In the genomic region with DNA sequence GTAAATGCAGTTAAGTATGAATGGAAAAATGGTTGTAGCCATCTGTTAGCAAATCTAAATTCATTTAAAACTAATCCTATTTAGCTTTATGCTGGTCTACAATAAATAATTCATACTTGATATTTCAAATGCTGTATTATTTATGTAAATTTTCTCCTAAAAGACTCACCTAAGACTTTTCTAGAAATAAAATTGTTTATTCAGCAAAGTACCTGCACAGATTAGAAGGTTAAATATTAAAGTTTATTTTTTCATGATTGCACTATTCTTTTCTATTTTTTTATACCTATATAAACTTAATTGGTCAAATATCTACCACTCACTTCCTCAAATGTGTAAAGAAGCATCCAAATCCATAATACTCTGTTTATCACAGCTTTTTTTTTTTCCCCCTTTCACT, we compare ENCODE assay signal across 1 cellular context.
TF ChIP-seq lines count a peak whose summit lies in the region.

No MANE protein-coding gene starts in this region.

TF ChIP-seq in HepG2, 621 proteins besides CTCF, POLR2A, EP300 and RAD21:
- TF ChIP-seq, protein P1, sequence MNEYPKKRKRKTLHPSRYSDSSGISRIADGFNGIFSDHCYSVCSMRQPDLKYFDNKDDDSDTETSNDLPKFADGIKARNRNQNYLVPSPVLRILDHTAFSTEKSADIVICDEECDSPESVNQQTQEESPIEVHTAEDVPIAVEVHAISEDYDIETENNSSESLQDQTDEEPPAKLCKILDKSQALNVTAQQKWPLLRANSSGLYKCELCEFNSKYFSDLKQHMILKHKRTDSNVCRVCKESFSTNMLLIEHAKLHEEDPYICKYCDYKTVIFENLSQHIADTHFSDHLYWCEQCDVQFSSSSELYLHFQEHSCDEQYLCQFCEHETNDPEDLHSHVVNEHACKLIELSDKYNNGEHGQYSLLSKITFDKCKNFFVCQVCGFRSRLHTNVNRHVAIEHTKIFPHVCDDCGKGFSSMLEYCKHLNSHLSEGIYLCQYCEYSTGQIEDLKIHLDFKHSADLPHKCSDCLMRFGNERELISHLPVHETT (CRISPR knock-in tag; conservative IDR thresholded peaks at IDR 0.05), result no peak
- no peak for TF ChIP-seq RFXAP (CRISPR knock-in tag; IDR thresholded peaks at IDR 0.05; ENCODE audit: borderline replicate concordance)
- no peak for TF ChIP-seq NCOA2 (CRISPR knock-in tag; IDR thresholded peaks at IDR 0.05)
- no peak for TF ChIP-seq SP140L (CRISPR knock-in tag; IDR thresholded peaks at IDR 0.05; ENCODE audit: borderline replicate concordance)
